Comparison of ENCODE assay signal across 29 cellular contexts in the genomic region with DNA sequence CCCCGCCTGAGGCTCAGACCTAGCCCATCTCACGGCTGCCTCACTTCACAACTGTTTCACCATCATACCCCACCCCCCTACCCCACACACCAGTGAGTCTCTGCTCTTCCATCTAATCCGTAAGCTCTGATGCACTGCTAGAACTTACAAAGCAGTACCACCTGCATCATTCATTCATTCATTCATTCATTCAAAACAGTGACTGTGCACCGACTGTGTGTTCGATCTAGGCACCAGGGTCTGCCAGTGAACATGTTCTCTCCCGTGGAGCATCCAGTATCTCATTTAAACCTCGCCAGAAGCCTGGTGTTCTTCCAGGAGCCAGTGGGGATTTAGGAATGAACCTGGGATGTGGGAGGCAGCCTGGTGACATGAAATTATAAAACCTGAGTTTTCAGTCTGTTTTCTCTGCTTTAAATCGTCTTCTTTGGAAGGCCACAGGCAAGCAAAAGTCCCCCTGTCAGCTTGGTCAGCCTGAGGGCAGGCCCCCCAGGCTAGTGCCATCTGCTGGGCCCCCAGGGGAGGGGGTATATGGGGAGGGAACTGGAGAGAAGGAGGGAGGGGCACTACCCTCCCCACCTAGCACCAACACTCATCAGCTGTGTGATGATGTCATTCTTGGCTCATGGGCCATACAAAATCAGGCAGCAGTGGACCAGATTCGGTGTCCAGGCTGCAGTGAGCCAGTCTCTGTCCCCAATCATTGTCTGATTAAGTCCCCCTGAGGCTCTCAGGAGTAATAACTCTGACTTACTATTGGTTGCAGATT. TPM values are rescaled to one million over a fixed set of nuclear protein-coding genes. Genes with fewer than 3 reads are reported as not detected.
"Had no signal": no experiment of that assay in that cellular context is flagged by ENCODE, and none has a peak within 500 bp of the region (broad histone marks: within the 10 kb centered on the region; RNA-seq: fewer than 3 reads in every experiment).

No MANE protein-coding gene starts in this region.

- H3K9ac ChIP-seq: parathyroid adenoma had no signal

- H3K9me3 ChIP-seq: gastrocnemius medialis, heart left ventricle, tibial artery had no signal

- H3K36me3 ChIP-seq: brain microvascular endothelial cell, gastrocnemius medialis, heart left ventricle, tibial artery had no signal

- H3K9me3 Mint-ChIP-seq: activated CD4-positive, alpha-beta T cell treated with anti-CD3 and anti-CD28 coated beads, Interleukin-2, amount 10 ng/mL, durations not matched to agents 7 days and 5 days; activated naive CD4-positive, alpha-beta T cell treated with anti-CD3 and anti-CD28 coated beads, Interleukin-2, amount 10 ng/mL, durations not matched to agents 7 days and 5 days; activated T-cell treated with anti-CD3 and anti-CD28 coated beads, Interleukin-2, amount 50 U/mL, for 4 hours; memory B cell; nephron; stimulated activated naive CD8-positive, alpha-beta T cell treated with anti-CD3 and anti-CD28 coated beads, Interleukin-15, Interleukin-2, amounts not matched to agents 100 ng/mL and 50 ng/mL, for 24 hours; T-cell; T-helper 2 cell treated with Interferon-gamma antibody and Interleukin-4, amounts not matched to agents 5 μg/mL and 100 μg/mL, for 36 hours had no signal

- H3K27me3 ChIP-seq: brain microvascular endothelial cell had no signal

- H3K4me3 ChIP-seq: gastrocnemius medialis, heart left ventricle, tibial artery had no signal

- H3K27ac ChIP-seq: brain microvascular endothelial cell, gastrocnemius medialis, heart left ventricle, parathyroid adenoma, tibial artery, VCaP had no signal

- H3K4me3 Mint-ChIP-seq: activated CD4-positive, alpha-beta T cell treated with anti-CD3 and anti-CD28 coated beads, Interleukin-2, amount 10 ng/mL, durations not matched to agents 7 days and 5 days; activated naive CD4-positive, alpha-beta T cell treated with anti-CD3 and anti-CD28 coated beads, Interleukin-2, amount 10 ng/mL, durations not matched to agents 7 days and 5 days; activated T-cell treated with anti-CD3 and anti-CD28 coated beads, Interleukin-2, amount 50 U/mL, for 4 hours; memory B cell; nephron; stimulated activated naive CD8-positive, alpha-beta T cell treated with anti-CD3 and anti-CD28 coated beads, Interleukin-15, Interleukin-2, amounts not matched to agents 100 ng/mL and 50 ng/mL, for 24 hours; T-cell; T-helper 2 cell treated with Interferon-gamma antibody and Interleukin-4, amounts not matched to agents 5 μg/mL and 100 μg/mL, for 36 hours had no signal

- H3K27ac Mint-ChIP-seq: activated CD4-positive, alpha-beta T cell treated with anti-CD3 and anti-CD28 coated beads, Interleukin-2, amount 10 ng/mL, durations not matched to agents 7 days and 5 days; activated naive CD4-positive, alpha-beta T cell treated with anti-CD3 and anti-CD28 coated beads, Interleukin-2, amount 10 ng/mL, durations not matched to agents 7 days and 5 days; memory B cell; stimulated activated naive CD8-positive, alpha-beta T cell treated with anti-CD3 and anti-CD28 coated beads, Interleukin-15, Interleukin-2, amounts not matched to agents 100 ng/mL and 50 ng/mL, for 24 hours; T-cell; T-helper 2 cell treated with Interferon-gamma antibody and Interleukin-4, amounts not matched to agents 5 μg/mL and 100 μg/mL, for 36 hours had no signal

- H3K4me1 ChIP-seq: gastrocnemius medialis, heart left ventricle, parathyroid adenoma, tibial artery had no signal

- DNase-seq: activated CD4-positive, alpha-beta T cell treated with anti-CD3 and anti-CD28 coated beads, Interleukin-2, amount 10 ng/mL, durations not matched to agents 7 days and 5 days; activated effector memory CD4-positive, alpha-beta T cell treated with anti-CD3 and anti-CD28 coated beads, Interleukin-2, amount 50 U/mL, for 16 hours; activated naive CD4-positive, alpha-beta T cell treated with anti-CD3 and anti-CD28 coated beads, Interleukin-2, amount 10 ng/mL, durations not matched to agents 7 days and 5 days; activated T-cell treated with anti-CD3 and anti-CD28 coated beads, Interleukin-2, amount 50 U/mL, for 4 hours; aorta; brain microvascular endothelial cell; central memory CD4-positive, alpha-beta T cell; dermis blood vessel endothelial cell; effector CD8-positive, alpha-beta T cell; gastrocnemius medialis; heart left ventricle; left cardiac atrium; nucleus accumbens; stimulated activated CD4-positive, alpha-beta T cell treated with anti-CD3 and anti-CD28 coated beads, Interleukin-12 subunit alpha, Interleukin-12 subunit beta, amount 100 ng/mL, for 4 hours; stimulated activated CD4-positive, alpha-beta T cell treated with anti-CD3 and anti-CD28 coated beads, Interleukin-4, amount 100 ng/mL, for 4 hours; T-cell; tibial artery had no signal

- H3K4me1 Mint-ChIP-seq: memory B cell had no signal

- H3K27me3 Mint-ChIP-seq: activated CD4-positive, alpha-beta T cell treated with anti-CD3 and anti-CD28 coated beads, Interleukin-2, amount 10 ng/mL, durations not matched to agents 7 days and 5 days; stimulated activated naive CD8-positive, alpha-beta T cell treated with anti-CD3 and anti-CD28 coated beads, Interleukin-15, Interleukin-2, amounts not matched to agents 100 ng/mL and 50 ng/mL, for 24 hours had no signal

- H2AFZ ChIP-seq: parathyroid adenoma had no signal

- H3K79me2 ChIP-seq: parathyroid adenoma had no signal

- H3K36me3 Mint-ChIP-seq: activated naive CD4-positive, alpha-beta T cell treated with anti-CD3 and anti-CD28 coated beads, Interleukin-2, amount 10 ng/mL, durations not matched to agents 7 days and 5 days; memory B cell; T-cell had no signal

- ATAC-seq: activated CD4-positive, CD25-positive, alpha-beta regulatory T cell treated with anti-CD3 and anti-CD28 coated beads, Interleukin-2, amount 50 U/mL, for 24 hours; activated T-cell treated with anti-CD3 and anti-CD28 coated beads, Interleukin-2, amount 50 U/mL, for 4 hours; esophagus mucosa; gastrocnemius medialis; heart left ventricle; right cardiac atrium; T-cell had no signal

RNA-seq across cellular contexts. Expression of a gene that starts 18.4 kb away (rescaled TPM):
- total RNA-seq: aorta, dermis blood vessel endothelial cell, esophagus mucosa, left cardiac atrium, myocyte, pulmonary artery endothelial cell, right cardiac atrium, skeletal muscle tissue had no signal
- polyA plus RNA-seq: aorta, heart left ventricle, right cardiac atrium had no signal

RNA-seq across cellular contexts. Expression of a gene that starts 58.6 kb away (rescaled TPM):
- total RNA-seq: dermis blood vessel endothelial cell, myocyte had no signal
